In the genomic region with DNA sequence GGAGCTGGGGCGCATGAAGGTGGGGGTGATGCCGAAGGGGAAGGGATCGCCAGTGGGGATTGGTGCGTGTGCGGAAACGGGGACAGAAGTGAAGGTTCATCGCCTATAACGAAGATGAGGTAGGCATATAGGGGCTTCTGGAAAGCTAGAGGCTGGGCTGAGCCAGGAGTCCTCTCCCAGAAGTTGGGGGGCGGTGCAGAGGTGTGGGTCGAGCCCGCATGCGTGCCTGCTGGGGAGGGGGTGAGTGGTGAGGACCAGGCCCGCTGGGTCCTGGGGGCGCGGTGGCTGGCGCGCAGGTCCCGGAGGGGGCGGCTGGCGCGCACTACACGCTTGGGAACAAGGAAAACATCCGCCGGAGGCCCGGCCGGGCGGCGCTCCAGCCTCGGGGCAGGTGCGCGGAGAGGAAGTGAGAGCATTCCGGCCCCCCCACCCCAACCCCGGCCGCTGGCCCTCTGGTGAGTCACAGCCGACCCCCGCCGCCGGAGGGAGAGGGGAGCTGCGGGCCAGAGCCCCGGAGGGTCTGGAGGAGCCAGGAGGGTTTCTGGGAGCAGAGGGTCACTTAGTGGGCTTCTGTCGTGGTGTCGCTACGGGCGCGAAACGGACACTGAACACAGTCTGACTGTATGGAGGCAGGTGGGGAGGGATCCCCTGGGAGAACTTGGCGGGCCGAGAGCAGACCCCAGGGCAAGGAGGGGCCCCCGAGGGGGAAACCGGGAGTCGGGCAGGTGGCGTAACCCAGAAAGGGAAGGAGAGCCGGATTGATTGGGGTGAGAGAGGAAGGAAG, we compare ENCODE assay signal across 8 cellular contexts. TPM values are rescaled to one million over a fixed set of nuclear protein-coding genes. Genes with fewer than 3 reads are reported as not detected.
DNase-seq lines count a peak whose midpoint lies in the region; ATAC-seq and TF ChIP-seq lines count a peak whose summit lies in the region.

No MANE protein-coding gene starts in this region.

- no peaks in the 10 kb centered on the region for H3K9me3 ChIP-seq in fibroblast of lung (ENCODE audit: control insufficient read depth, insufficient read depth, low read depth, low read length)

- peak; percentile 59 for ATAC-seq in HG02973 (IDR thresholded peaks at IDR 0.05; ENCODE audit: unreplicated experiment)
- ATAC-seq in natural killer cell treated with Interleukin-12 subunit alpha and Interleukin-12 subunit beta and Interleukin-15 and Interleukin-18, amount 100 ng/mL, for 72 hours = peak; percentile 78 to 89

- H3K4me1 ChIP-seq in fibroblast of lung (ENCODE audit: control insufficient read depth, extremely low read depth, insufficient read depth, low read length) = peaks cover 7% of the 10 kb centered on the region

- H3K36me3 ChIP-seq in fibroblast of lung (ENCODE audit: control insufficient read depth, insufficient read depth, low read length) = peaks cover 7% of the 10 kb centered on the region

- H3K27ac Mint-ChIP-seq in natural killer cell treated with Interleukin-12 subunit alpha and Interleukin-12 subunit beta and Interleukin-15 and Interleukin-18, amount 100 ng/mL, for 72 hours = peak overlapping the region; percentile 80 to 94

- no peaks in the 10 kb centered on the region for H3K27me3 Mint-ChIP-seq in natural killer cell treated with Interleukin-12 subunit alpha and Interleukin-12 subunit beta and Interleukin-15 and Interleukin-18, amount 100 ng/mL, for 72 hours

- DNase-seq in activated T-cell treated with anti-CD3 and anti-CD28 coated beads for 1 hour (ENCODE audit: low read depth) = peak; percentile 27
- no peak for DNase-seq in activated T-cell treated with anti-CD3 and anti-CD28 coated beads, Interleukin-2, amount 50 U/mL, for 1 hour
- peak; percentile 30 for DNase-seq in NCI-H510A (lab: John Stamatoyannopoulos, UW)
- peak; percentile 37 for DNase-seq in activated T-cell treated with anti-CD3 and anti-CD28 coated beads for 48 hours (ENCODE audit: low read depth)
- DNase-seq in fibroblast of lung (ENCODE audit: low read depth in 2 of 2) = peak in 1 of 2 donors; percentile 38
- no peak for DNase-seq in natural killer cell treated with Interleukin-12 subunit alpha and Interleukin-12 subunit beta and Interleukin-15 and Interleukin-18, amount 100 ng/mL, for 72 hours (ENCODE audit: low spot score)

- H3K27ac ChIP-seq in fibroblast of lung (ENCODE audit: insufficient read depth, low read length) (no peak overlapping the region), temporal lobe (ENCODE audit: low read depth, low read length) (peak overlapping the region; percentile 77)

- peak in 1 of 2 donors; percentile 33 for TF ChIP-seq CTCF in fibroblast of lung (conservative IDR thresholded peaks at IDR 0.05 in 1 of 2, IDR thresholded peaks at IDR 0.05 in 1 of 2; ENCODE audit: low read depth in 1 of 2, low read length in 2 of 2)

- peaks cover 22 to 29% of the 10 kb centered on the region in 2 donors for H3K4me1 Mint-ChIP-seq in natural killer cell treated with Interleukin-12 subunit alpha and Interleukin-12 subunit beta and Interleukin-15 and Interleukin-18, amount 100 ng/mL, for 72 hours (ENCODE audit: low read depth in 2 of 2)

- H4K20me1 ChIP-seq in fibroblast of lung (ENCODE audit: control insufficient read depth, extremely low read depth, insufficient read depth, low read length) = no peaks in the 10 kb centered on the region

- peak overlapping the region; percentile 34 to 63 (median 48) for H3K4me3 ChIP-seq in fibroblast of lung (replicated peaks in 1 of 4; ENCODE audit: control extremely low read depth in 1 of 4, insufficient read depth in 1 of 4, low read depth in 3 of 4, low read length in 4 of 4)

- no peak overlapping the region for H3K9ac ChIP-seq in fibroblast of lung (ENCODE audit: insufficient read depth, low read length)

- H3K79me2 ChIP-seq in fibroblast of lung (ENCODE audit: control insufficient read depth, insufficient read depth, low read length) = no peaks in the 10 kb centered on the region

- peaks cover 2% of the 10 kb centered on the region for H3K27me3 ChIP-seq in fibroblast of lung (ENCODE audit: control insufficient read depth, insufficient read depth, low read length)

- peak overlapping the region; percentile 77 for H3K4me2 ChIP-seq in fibroblast of lung (ENCODE audit: extremely low read depth, insufficient read depth, low read length)

- H3K9me3 Mint-ChIP-seq in natural killer cell treated with Interleukin-12 subunit alpha and Interleukin-12 subunit beta and Interleukin-15 and Interleukin-18, amount 100 ng/mL, for 72 hours = no peaks in the 10 kb centered on the region

- H3K4me3 Mint-ChIP-seq in natural killer cell treated with Interleukin-12 subunit alpha and Interleukin-12 subunit beta and Interleukin-15 and Interleukin-18, amount 100 ng/mL, for 72 hours = peak overlapping the region; percentile 93

- peak overlapping the region; percentile 31 for H2AFZ ChIP-seq in fibroblast of lung (ENCODE audit: low read length)

- H3K36me3 Mint-ChIP-seq in natural killer cell treated with Interleukin-12 subunit alpha and Interleukin-12 subunit beta and Interleukin-15 and Interleukin-18, amount 100 ng/mL, for 72 hours = peaks cover 7% of the 10 kb centered on the region

RNA-seq across cellular contexts. Expression of gene MSMP, which starts 2.9 kb away (rescaled TPM):
- total RNA-seq in fibroblast of lung (not detected in 2 replicates), temporal lobe (not detected)
- not detected in 2 replicates for polyA plus RNA-seq in fibroblast of lung
- polyA plus RNA-seq in fibroblast of lung (2012) = not detected in 2 replicates
- not detected in 2 replicates for polyA minus RNA-seq in fibroblast of lung (ENCODE audit: low replicate concordance)
- not detected for total RNA-seq in natural killer cell treated with Interleukin-12 subunit alpha and Interleukin-12 subunit beta and Interleukin-15 and Interleukin-18, amount 100 ng/mL, for 72 hours

RNA-seq across cellular contexts. Expression of gene RGP1, which starts 7.8 kb away (rescaled TPM):
- total RNA-seq in fibroblast of lung = 10.5 and 14.9 TPM in 2 replicates
- polyA plus RNA-seq in fibroblast of lung = 17.4 and 18.0 TPM in 2 replicates
- polyA plus RNA-seq in fibroblast of lung (2012) = 15.9 and 17.3 TPM in 2 replicates
- 43.2 and 58.2 TPM in 2 replicates for polyA minus RNA-seq in fibroblast of lung (ENCODE audit: low replicate concordance)
- 10 to 100 TPM; 17.9 to 19.6 TPM for total RNA-seq in natural killer cell treated with Interleukin-12 subunit alpha and Interleukin-12 subunit beta and Interleukin-15 and Interleukin-18, amount 100 ng/mL, for 72 hours
- 11.3 TPM for total RNA-seq in temporal lobe

RNA-seq across cellular contexts. Expression of gene GBA2, which starts 7.9 kb away (rescaled TPM):
- total RNA-seq in fibroblast of lung (21.8 and 23.9 TPM in 2 replicates), temporal lobe (47.9 TPM)
- polyA plus RNA-seq in fibroblast of lung = 24.1 and 25.5 TPM in 2 replicates
- polyA plus RNA-seq in fibroblast of lung (2012) = 30.2 and 32.0 TPM in 2 replicates
- 32.9 and 44.6 TPM in 2 replicates for polyA minus RNA-seq in fibroblast of lung (ENCODE audit: low replicate concordance)
- 10 to 100 TPM; 68.4 to 81.4 TPM for total RNA-seq in natural killer cell treated with Interleukin-12 subunit alpha and Interleukin-12 subunit beta and Interleukin-15 and Interleukin-18, amount 100 ng/mL, for 72 hours

RNA-seq across cellular contexts. Expression of gene CREB3, which starts 24.5 kb away (rescaled TPM):
- total RNA-seq in fibroblast of lung (64.7 and 70.2 TPM in 2 replicates), temporal lobe (23.6 TPM)
- 50.2 and 55.8 TPM in 2 replicates for polyA plus RNA-seq in fibroblast of lung
- polyA plus RNA-seq in fibroblast of lung (2012) = 64.7 and 76.5 TPM in 2 replicates
- polyA minus RNA-seq in fibroblast of lung (ENCODE audit: low replicate concordance) = 109 and 122 TPM in 2 replicates
- total RNA-seq in natural killer cell treated with Interleukin-12 subunit alpha and Interleukin-12 subunit beta and Interleukin-15 and Interleukin-18, amount 100 ng/mL, for 72 hours = 10 to 100 TPM; 29.4 to 35.7 TPM

RNA-seq across cellular contexts. Expression of gene TLN1, which starts 24.9 kb away (rescaled TPM):
- total RNA-seq in fibroblast of lung (214 and 405 TPM in 2 replicates), temporal lobe (21.6 TPM)
- 214 and 244 TPM in 2 replicates for polyA plus RNA-seq in fibroblast of lung
- polyA plus RNA-seq in fibroblast of lung (2012) = 354 and 377 TPM in 2 replicates
- 919 and 1,168 TPM in 2 replicates for polyA minus RNA-seq in fibroblast of lung (ENCODE audit: low replicate concordance)
- 100 to 1,000 TPM; 490 to 539 TPM for total RNA-seq in natural killer cell treated with Interleukin-12 subunit alpha and Interleukin-12 subunit beta and Interleukin-15 and Interleukin-18, amount 100 ng/mL, for 72 hours

Comparison
In these comparisons a context has a peak if more than half of its experiments do, and no peak if none do; other contexts are left out.
1. DNase-seq: peak in activated T-cell treated with anti-CD3 and anti-CD28 coated beads for 1 hour (single experiment), NCI-H510A (single experiment) and activated T-cell treated with anti-CD3 and anti-CD28 coated beads for 48 hours (single experiment); none in activated T-cell treated with anti-CD3 and anti-CD28 coated beads, Interleukin-2, amount 50 U/mL, for 1 hour (single experiment) and natural killer cell treated with Interleukin-12 subunit alpha and Interleukin-12 subunit beta and Interleukin-15 and Interleukin-18, amount 100 ng/mL, for 72 hours (single experiment).